ENCODE assay signal across 1 cellular context in genomic region chr9:112110773-112111106, GRCh38.
TF ChIP-seq lines count a peak whose summit lies in the region.

No MANE protein-coding gene starts in this region.

TF ChIP-seq in A549, 52 proteins besides CTCF, POLR2A, EP300 and RAD21:
- TF ChIP-seq ZFP36 (IDR thresholded peaks at IDR 0.05; ENCODE audit: borderline replicate concordance, partially characterized antibody): no peak
- TF ChIP-seq ESRRA (IDR thresholded peaks at IDR 0.05; ENCODE audit: borderline replicate concordance, low read length): no peak
- no peak for TF ChIP-seq TFCP2L1 (CRISPR knock-in tag; IDR thresholded peaks at IDR 0.05)
- TF ChIP-seq KDM5A (IDR thresholded peaks at IDR 0.05): no peak
- no peak for TF ChIP-seq RFX5 (IDR thresholded peaks at IDR 0.05)
- TF ChIP-seq CHD2 (IDR thresholded peaks at IDR 0.05; ENCODE audit: low read length, partially characterized antibody): no peak
- TF ChIP-seq MAZ (IDR thresholded peaks at IDR 0.05; ENCODE audit: borderline replicate concordance, low read depth, low read length): no peak
- no peak for TF ChIP-seq HOXB5 (CRISPR knock-in tag; IDR thresholded peaks at IDR 0.05)
- no peak for TF ChIP-seq BCL3 (IDR thresholded peaks at IDR 0.05)
- TF ChIP-seq HMGXB4 (CRISPR knock-in tag; IDR thresholded peaks at IDR 0.05; ENCODE audit: borderline replicate concordance): no peak
- no peak for TF ChIP-seq HOXA7 (CRISPR knock-in tag; IDR thresholded peaks at IDR 0.05)
- no peak for TF ChIP-seq NR3C1 (IDR thresholded peaks at IDR 0.05)
- no peak for TF ChIP-seq CEBPB (IDR thresholded peaks at IDR 0.05)
- TF ChIP-seq FOSB (CRISPR knock-in tag; IDR thresholded peaks at IDR 0.05): no peak
